ENCODE assay signal across 8 cellular contexts in genomic region chr6:159252955-159253508, GRCh38.
DNase-seq lines count a peak whose midpoint lies in the region; ATAC-seq and TF ChIP-seq lines count a peak whose summit lies in the region.

No MANE protein-coding gene starts in this region.

- H3K36me3 ChIP-seq in BJ (ENCODE audit: control insufficient read depth, insufficient read depth, low read length) (no peaks in the 10 kb centered on the region), brain microvascular endothelial cell (replicated peaks) (no peaks in the 10 kb centered on the region), kidney epithelial cell (ENCODE audit: control insufficient read depth, insufficient read depth, low read length) (no peaks in the 10 kb centered on the region), tibial nerve (no peaks in the 10 kb centered on the region)

- H3K4me3 ChIP-seq in BJ (ENCODE audit: low read depth, low read length) (no peak overlapping the region), brain microvascular endothelial cell (ENCODE audit: low read depth, low read length) (no peak overlapping the region), kidney epithelial cell (ENCODE audit: low read depth, low read length) (no peak overlapping the region), tibial nerve (no peak overlapping the region)

- POLR2A ChIA-PET in BJ (lab: Charles Lee): no interaction called here

- TF ChIP-seq EP300 in tibial nerve (IDR thresholded peaks at IDR 0.05): no peak

- DNase-seq in BJ (ENCODE audit: low read depth) (no peak), NCI-H345 treated with DMSO at 0.1 percent for 48 hours (lab: John Stamatoyannopoulos, UW; ENCODE audit: unreplicated experiment) (peak; percentile 99), brain microvascular endothelial cell (peak; percentile 35), kidney epithelial cell (ENCODE audit: low read depth) (no peak), tibial nerve (ENCODE audit: low spot score in 2 of 2) (no peak)
- DNase-seq in activated effector memory CD4-positive, alpha-beta T cell treated with Interleukin-2 at 50 U/mL for 16 hours: no peak

- WGBS in tibial nerve, 2 donors: 47 to 53% methylated on average over 10 of the region's 10 CpGs

- no peak for TF ChIP-seq POLR2A in tibial nerve (IDR thresholded peaks at IDR 0.05)

- TF ChIP-seq CTCF in BJ (IDR thresholded peaks at IDR 0.05; ENCODE audit: insufficient read depth, low read depth, low read length) (peak; percentile 66), brain microvascular endothelial cell (IDR thresholded peaks at IDR 0.05; ENCODE audit: low read depth, low read length, missing control alignments) (peak; percentile 64), kidney epithelial cell (IDR thresholded peaks at IDR 0.05; ENCODE audit: insufficient read depth, low read length, poor library complexity, severe bottlenecking) (peak; percentile 64), tibial nerve (IDR thresholded peaks at IDR 0.05) (peak; percentile 40 to 58 (median 52))

- no peak overlapping the region for H3K27ac ChIP-seq in brain microvascular endothelial cell
- H3K27ac ChIP-seq in tibial nerve: no peak overlapping the region

- in situ Hi-C loops in brain microvascular endothelial cell (cut with HindIII; ENCODE audit: low pct_ligation_motif_present, low sequenced_read_pairs): no loop called here

- H3K27me3 ChIP-seq in BJ (ENCODE audit: control insufficient read depth, insufficient read depth, low read length) (no peaks in the 10 kb centered on the region), brain microvascular endothelial cell (replicated peaks) (no peaks in the 10 kb centered on the region), kidney epithelial cell (ENCODE audit: control insufficient read depth, insufficient read depth, low read length) (no peaks in the 10 kb centered on the region), tibial nerve (no peaks in the 10 kb centered on the region)

- ATAC-seq in GM18520 (IDR thresholded peaks at IDR 0.05; ENCODE audit: unreplicated experiment): peak; percentile 76
- ATAC-seq in HG03342 (IDR thresholded peaks at IDR 0.05; ENCODE audit: unreplicated experiment): peak; percentile 69

- CTCF ChIA-PET in BJ (lab: Yijun Ruan, JAX): interaction anchor here (0.6 to 2.7 kb wide), 38 partner anchors 9 to 411 kb away, joined by 3 to 20 read pairs (median 4); no protein-coding TSS in a partner anchor

- no peaks in the 10 kb centered on the region for H3K9me3 ChIP-seq in tibial nerve

- peaks cover 0 to 10% (median 0%) of the 10 kb centered on the region in 4 donors for H3K4me1 ChIP-seq in tibial nerve

Comparison
In these comparisons a context has a peak if more than half of its experiments do, and no peak if none do; other contexts are left out.
1. DNase-seq: peak in NCI-H345 treated with DMSO at 0.1 percent for 48 hours (single experiment) and brain microvascular endothelial cell (single experiment); none in BJ (single experiment), kidney epithelial cell (single experiment), tibial nerve (0 of 2) and activated effector memory CD4-positive, alpha-beta T cell treated with Interleukin-2 at 50 U/mL for 16 hours (single experiment).
2. Peak in every context shown above with its lines, with median percentiles within 50 percentile points of each other: CTCF ChIP-seq.